Comparison of ENCODE assay signal across 16 cellular contexts in the genomic region with DNA sequence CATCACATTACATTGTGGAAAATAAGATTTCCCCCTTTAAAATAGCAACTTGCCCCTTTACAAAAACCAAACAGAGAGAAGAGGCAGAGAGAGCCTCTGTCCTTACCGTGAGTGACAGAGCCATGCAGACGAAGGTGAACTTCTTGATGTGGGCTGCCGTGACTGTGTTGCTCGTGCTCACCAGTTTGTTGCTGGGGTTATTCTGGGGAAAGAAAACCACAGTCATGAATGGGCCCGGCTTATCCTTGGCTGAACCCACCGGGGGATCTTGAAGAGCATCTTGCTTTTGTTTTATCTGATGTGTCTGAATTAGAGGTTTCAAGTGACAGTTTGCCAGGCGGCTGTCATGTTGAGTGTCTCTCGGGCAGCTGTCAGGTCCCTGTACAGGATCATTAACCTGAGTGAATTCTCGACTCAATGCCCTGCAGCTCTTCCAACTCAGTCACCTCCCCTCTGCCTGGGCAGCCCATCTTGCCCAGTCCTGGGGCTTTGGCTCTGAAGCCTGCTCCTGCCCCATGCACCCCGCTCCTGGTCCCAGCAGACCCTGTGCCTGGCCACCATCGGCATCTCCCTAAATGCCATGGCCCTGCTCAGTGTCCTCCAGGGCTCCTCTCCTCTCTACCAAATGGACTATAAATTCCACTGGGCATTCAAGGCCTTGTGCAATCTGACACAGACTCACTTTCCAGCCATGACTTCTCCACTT.
DNase-seq lines count a peak whose midpoint lies in the region; ATAC-seq and TF ChIP-seq lines count a peak whose summit lies in the region.
"Had no signal": no experiment of that assay in that cellular context is flagged by ENCODE, and none has a peak within 500 bp of the region (broad histone marks: within the 10 kb centered on the region; RNA-seq: fewer than 3 reads in every experiment).

No MANE protein-coding gene starts in this region.

- no peaks in the 10 kb centered on the region for H3K27me3 ChIP-seq in SU-DHL-6 (ENCODE audit: low read length)
- H3K27me3 ChIP-seq: heart right ventricle had no signal

- H2AFZ ChIP-seq in SU-DHL-6 (ENCODE audit: low read depth, low read length, severe bottlenecking), result no peak overlapping the region
- H2AFZ ChIP-seq: GM23248 had no signal

- H3K36me3 ChIP-seq in SU-DHL-6 (ENCODE audit: low read length), result peaks cover 6% of the 10 kb centered on the region; the same call in 1 of the 2 replicates

- H3K9me2 ChIP-seq in SU-DHL-6 (replicated peaks; ENCODE audit: insufficient read depth, low read length), result no peaks in the 10 kb centered on the region

- no peak for ATAC-seq in omental fat pad (ENCODE audit: low FRiP score)
- ATAC-seq: GM12878, lower lobe of right lung, SK-N-SH treated with all-trans-retinoic acid at 6 μM for 48 hours had no signal

- H3K4me3 ChIP-seq in SU-DHL-6 (ENCODE audit: insufficient read depth, low read length, poor library complexity, severe bottlenecking), result no peak overlapping the region
- H3K4me3 ChIP-seq: GM12878, GM23248, heart right ventricle, lower lobe of right lung had no signal

- no peaks in the 10 kb centered on the region for H3K79me2 ChIP-seq in SU-DHL-6 (ENCODE audit: insufficient read depth, low read length)

- H3F3A ChIP-seq in SU-DHL-6 (ENCODE audit: insufficient read depth), result 0 out of 2 replicates have a peak, but pooled peaks cover 4% of the 10 kb centered on the region

- no peak for TF ChIP-seq CTCF in SU-DHL-6 (IDR thresholded peaks at IDR 0.05; ENCODE audit: insufficient read depth, low read length, poor library complexity, severe bottlenecking)
- TF ChIP-seq CTCF in omental fat pad (IDR thresholded peaks at IDR 0.05), result no peak

- H3K9me3 ChIP-seq in SU-DHL-6 (ENCODE audit: insufficient read depth, low read length), result no peaks in the 10 kb centered on the region
- H3K9me3 ChIP-seq: heart right ventricle, lower lobe of right lung had no signal

- H3K27ac ChIP-seq in SU-DHL-6 (ENCODE audit: low read depth, low read length), result 0 out of 2 replicates have a peak overlapping the region, but pooled peaks have one; percentile 37
- H3K27ac ChIP-seq: GM23248, lower lobe of right lung had no signal

- no peak overlapping the region for H3K4me2 ChIP-seq in SU-DHL-6 (ENCODE audit: low read depth, low read length, poor library complexity, severe bottlenecking)

- no peak overlapping the region for H3K9ac ChIP-seq in SU-DHL-6 (ENCODE audit: low read length)
- H3K9ac ChIP-seq: GM23248 had no signal

- DNase-seq in COR-L47 (lab: John Stamatoyannopoulos, UW) (peak; percentile 55), NCI-H1694 (lab: John Stamatoyannopoulos, UW) (peak; percentile 30), myocyte (ENCODE audit: low read depth) (peak; percentile 78), HUDEP-2 (lab: John Stamatoyannopoulos, UW; ENCODE audit: unreplicated experiment in 76 of 76) (no peak), middle frontal gyrus (ENCODE audit: extremely low spot score, low spot score) (no peak), omental fat pad (ENCODE audit: low spot score) (no peak)
- DNase-seq: activated CD4-positive, alpha-beta T cell treated with anti-CD3 and anti-CD28 coated beads, Interleukin-2, amount 50 U/mL, for 48 hours; anterior cingulate cortex; GM23248; heart right ventricle; IMR-90; lower lobe of right lung; NCI-H526 treated with DMSO at 0.1 percent for 48 hours had no signal

- no peaks in the 10 kb centered on the region for H4K20me1 ChIP-seq in SU-DHL-6 (ENCODE audit: low read depth, low read length)

Comparison
In these comparisons a context has a peak if more than half of its experiments do, and no peak if none do; other contexts are left out.
1. DNase-seq: peak in COR-L47 (single experiment), NCI-H1694 (single experiment) and myocyte (single experiment); none in HUDEP-2 (0 of 76), middle frontal gyrus (single experiment) and omental fat pad (single experiment).